ENCODE assay signal across 20 cellular contexts in genomic region chr11:59200421-59200746, GRCh38. TPM values are rescaled to one million over a fixed set of nuclear protein-coding genes. Genes with fewer than 3 reads are reported as not detected.
DNase-seq lines count a peak whose midpoint lies in the region; ATAC-seq and FAIRE-seq lines count a peak whose summit lies in the region.
"Had no signal": no experiment of that assay in that cellular context is flagged by ENCODE, and none has a peak within 500 bp of the region (broad histone marks: within the 10 kb centered on the region; RNA-seq: fewer than 3 reads in every experiment).

No MANE protein-coding gene starts in this region.

- H3K36me3 ChIP-seq in small intestine (ENCODE audit: control insufficient read depth in 2 of 2, insufficient read depth in 2 of 2, low read length in 2 of 2) = peaks cover 4 to 13% of the 10 kb centered on the region in 2 donors
- H3K36me3 ChIP-seq: gastrocnemius medialis had no signal

- ATAC-seq in activated CD4-positive, alpha-beta T cell treated with anti-CD3 and anti-CD28 coated beads for 36 hours = peak; percentile 52
- ATAC-seq in GM19463 (IDR thresholded peaks at IDR 0.05; ENCODE audit: unreplicated experiment) = peak; percentile 52
- ATAC-seq in T-helper 17 cell = peak; percentile 49
- peak; percentile 77 for ATAC-seq in stimulated activated memory B cell treated with anti-CD40 and anti-IgM and Interleukin-4, amounts not matched to agents 10 μg/mL and 1 μg/mL and 100 μg/mL, for 72 hours
- ATAC-seq in HG02884 (IDR thresholded peaks at IDR 0.05; ENCODE audit: unreplicated experiment) = no peak
- ATAC-seq: gastrocnemius medialis had no signal

- CTCF ChIA-PET in activated CD4-positive, alpha-beta T cell treated with anti-CD3 and anti-CD28 coated beads for 36 hours (lab: Charles Lee) = interaction anchor here (0.6 to 6.3 kb wide), 6 partner anchors 17 to 603 kb away, joined by 3 to 48 read pairs (median 3); partner anchors contain the start of gene DTX4

- FAIRE-seq in small intestine (lab: Jason Lieb, UNC) = no peak

- POLR2A ChIA-PET in activated CD4-positive, alpha-beta T cell treated with anti-CD3 and anti-CD28 coated beads for 36 hours (lab: Charles Lee) = no interaction called here

- no peak overlapping the region for H3K27ac Mint-ChIP-seq in activated CD4-positive, alpha-beta T cell treated with anti-CD3 and anti-CD28 coated beads for 36 hours
- peak overlapping the region; percentile 67 for H3K27ac Mint-ChIP-seq in T-helper 17 cell
- H3K27ac Mint-ChIP-seq in stimulated activated memory B cell treated with anti-CD40 and anti-IgM and Interleukin-4, amounts not matched to agents 10 μg/mL and 1 μg/mL and 100 μg/mL, for 72 hours = peak overlapping the region; percentile 83
- H3K27ac Mint-ChIP-seq: T-helper 1 cell treated with Interleukin-12 subunit alpha and Interleukin-12 subunit beta and Interleukin-4 antibody, amounts not matched to agents 30 μg/mL and 1 μg/mL, for 36 hours had no signal

- 50 to 73% (median 64%) methylated on average over 4 of the region's 4 CpGs for WGBS in small intestine, 3 donors

- no peaks in the 10 kb centered on the region for H3K9me3 Mint-ChIP-seq in activated CD4-positive, alpha-beta T cell treated with anti-CD3 and anti-CD28 coated beads for 36 hours (ENCODE audit: low read depth)
- no peaks in the 10 kb centered on the region for H3K9me3 Mint-ChIP-seq in stimulated activated memory B cell treated with anti-CD40 and anti-IgM and Interleukin-4, amounts not matched to agents 10 μg/mL and 1 μg/mL and 100 μg/mL, for 72 hours
- H3K9me3 Mint-ChIP-seq: T-helper 1 cell treated with Interleukin-12 subunit alpha and Interleukin-12 subunit beta and Interleukin-4 antibody, amounts not matched to agents 30 μg/mL and 1 μg/mL, for 36 hours had no signal

- H3K4me3 Mint-ChIP-seq in activated CD4-positive, alpha-beta T cell treated with anti-CD3 and anti-CD28 coated beads for 36 hours = no peak overlapping the region
- no peak overlapping the region for H3K4me3 Mint-ChIP-seq in T-helper 17 cell
- no peak overlapping the region for H3K4me3 Mint-ChIP-seq in stimulated activated memory B cell treated with anti-CD40 and anti-IgM and Interleukin-4, amounts not matched to agents 10 μg/mL and 1 μg/mL and 100 μg/mL, for 72 hours
- H3K4me3 Mint-ChIP-seq: activated T-cell treated with anti-CD3 and anti-CD28 coated beads, Interleukin-2, amount 50 U/mL, for 24 hours; T-helper 1 cell treated with Interleukin-12 subunit alpha and Interleukin-12 subunit beta and Interleukin-4 antibody, amounts not matched to agents 30 μg/mL and 1 μg/mL, for 36 hours had no signal

- H3K27me3 ChIP-seq in small intestine (ENCODE audit: control insufficient read depth in 2 of 2, insufficient read depth in 2 of 2, low read length in 2 of 2) = no peaks in the 10 kb centered on the region
- H3K27me3 ChIP-seq: gastrocnemius medialis, right atrium auricular region, tibial nerve had no signal

- intact Hi-C loops in activated CD4-positive, alpha-beta T cell treated with anti-CD3 and anti-CD28 coated beads for 36 hours (cut with DNase I, micrococcal nuclease) = no loop called here

- DNase-seq in activated CD4-positive, alpha-beta T cell treated with anti-CD3 and anti-CD28 coated beads for 36 hours = no peak
- DNase-seq in activated CD4-positive, alpha-beta T cell treated with anti-CD3 and anti-CD28 coated beads, Interleukin-2, amount 50 U/mL, for 48 hours = no peak
- DNase-seq in T-helper 17 cell (no peak), RKO (ENCODE audit: low spot score) (no peak), small intestine (no peak)
- DNase-seq: Caco-2, caudate nucleus, gastrocnemius medialis, GF-D8, NCI-H748 treated with DMSO at 0.1 percent for 48 hours had no signal

- peaks cover 0 to 2% of the 10 kb centered on the region in 2 donors for H3K4me1 ChIP-seq in small intestine (ENCODE audit: control insufficient read depth in 2 of 2, insufficient read depth in 1 of 2, low read depth in 1 of 2, low read length in 1 of 2)
- H3K4me1 ChIP-seq: gastrocnemius medialis had no signal

- peaks cover 2% of the 10 kb centered on the region for H3K27me3 Mint-ChIP-seq in activated CD4-positive, alpha-beta T cell treated with anti-CD3 and anti-CD28 coated beads for 36 hours
- H3K27me3 Mint-ChIP-seq in T-helper 17 cell = no peaks in the 10 kb centered on the region
- H3K27me3 Mint-ChIP-seq in stimulated activated memory B cell treated with anti-CD40 and anti-IgM and Interleukin-4, amounts not matched to agents 10 μg/mL and 1 μg/mL and 100 μg/mL, for 72 hours = no peaks in the 10 kb centered on the region

- H3K27ac ChIP-seq in small intestine (ENCODE audit: low read depth in 1 of 2, low read length in 1 of 2) = no peak overlapping the region
- H3K27ac ChIP-seq: gastrocnemius medialis, right atrium auricular region had no signal

- H3K9me3 ChIP-seq in T-helper 17 cell (ENCODE audit: control insufficient read depth, low read length, poor library complexity, severe bottlenecking) (no peaks in the 10 kb centered on the region), small intestine (ENCODE audit: control insufficient read depth, low read depth) (no peaks in the 10 kb centered on the region)
- H3K9me3 ChIP-seq: Caco-2, gastrocnemius medialis, right atrium auricular region, tibial nerve had no signal

- H3K4me3 ChIP-seq in small intestine (ENCODE audit: low read depth in 1 of 2, low read length in 2 of 2) = no peak overlapping the region
- H3K4me3 ChIP-seq: gastrocnemius medialis, right atrium auricular region, tibial nerve had no signal

- H3K4me1 Mint-ChIP-seq in activated CD4-positive, alpha-beta T cell treated with anti-CD3 and anti-CD28 coated beads for 36 hours = peaks cover 16% of the 10 kb centered on the region
- H3K4me1 Mint-ChIP-seq in T-helper 17 cell = peaks cover 13% of the 10 kb centered on the region
- H3K4me1 Mint-ChIP-seq in stimulated activated memory B cell treated with anti-CD40 and anti-IgM and Interleukin-4, amounts not matched to agents 10 μg/mL and 1 μg/mL and 100 μg/mL, for 72 hours = peaks cover 80% of the 10 kb centered on the region

- peaks cover 1% of the 10 kb centered on the region for H3K36me3 Mint-ChIP-seq in activated CD4-positive, alpha-beta T cell treated with anti-CD3 and anti-CD28 coated beads for 36 hours (ENCODE audit: low read depth)
- H3K36me3 Mint-ChIP-seq in T-helper 17 cell (ENCODE audit: low read depth) = peaks cover 3% of the 10 kb centered on the region
- H3K36me3 Mint-ChIP-seq in stimulated activated memory B cell treated with anti-CD40 and anti-IgM and Interleukin-4, amounts not matched to agents 10 μg/mL and 1 μg/mL and 100 μg/mL, for 72 hours = peaks cover 44% of the 10 kb centered on the region

RNA-seq across cellular contexts. Expression of gene MPEG1, which starts 12.3 kb away (rescaled TPM):
- not detected for total RNA-seq in activated CD4-positive, alpha-beta T cell treated with anti-CD3 and anti-CD28 coated beads for 36 hours
- total RNA-seq in T-helper 17 cell = 10 to 100 TPM in 1 of 2 donors, 1 to 10 TPM in 1; 5.4 to 12.0 TPM
- polyA plus RNA-seq in small intestine = 1 to 10 TPM; 1.8 to 8.8 (median 6.5) TPM
- total RNA-seq: Caco-2, HT1080, lung microvascular endothelial cell, M059J had no signal

RNA-seq across cellular contexts. Expression of gene DTX4, which starts 28.5 kb away (rescaled TPM):
- under 1 TPM; 0.07 to 0.11 TPM for total RNA-seq in activated CD4-positive, alpha-beta T cell treated with anti-CD3 and anti-CD28 coated beads for 36 hours
- 1 to 10 TPM; 1.1 to 1.4 TPM for total RNA-seq in T-helper 17 cell
- polyA plus RNA-seq in small intestine = 10 to 100 TPM; 12.2 to 23.8 (median 21.0) TPM

RNA-seq across cellular contexts. Expression of gene FAM111A, which starts 57.7 kb away (rescaled TPM):
- 100 to 1,000 TPM in 1 of 2 experiments, 10 to 100 TPM in 1; 87.9 to 135 TPM for total RNA-seq in activated CD4-positive, alpha-beta T cell treated with anti-CD3 and anti-CD28 coated beads for 36 hours
- total RNA-seq in T-helper 17 cell = 10 to 100 TPM; 60.5 to 63.6 TPM
- 10 to 100 TPM; 16.2 to 19.5 (median 17.9) TPM for polyA plus RNA-seq in small intestine

Comparison
In these comparisons a context has a peak if more than half of its experiments do, and no peak if none do; other contexts are left out.
1. RNA of gene MPEG1, which starts 12.3 kb away (total RNA-seq): 5.4 to 12.0 TPM in T-helper 17 cell; not detected in activated CD4-positive, alpha-beta T cell treated with anti-CD3 and anti-CD28 coated beads for 36 hours; every median in the first group is over 4 times any median in the second.